In genomic region chr12:38141861-38142260, GRCh38 we compare ENCODE assay signal across 15 cellular contexts.
DNase-seq lines count a peak whose midpoint lies in the region; FAIRE-seq and TF ChIP-seq lines count a peak whose summit lies in the region.
"Had no signal": no experiment of that assay in that cellular context is flagged by ENCODE, and none has a peak within 500 bp of the region (broad histone marks: within the 10 kb centered on the region; RNA-seq: fewer than 3 reads in every experiment).

No MANE protein-coding gene starts in this region.

- H3K4me2 ChIP-seq in Karpas-422 (ENCODE audit: low read depth, low read length, poor library complexity, severe bottlenecking), result no peak overlapping the region
- H3K4me2 ChIP-seq: BLaER1 treated with 17β-estradiol and CSF1 and Interleukin-3, amounts not matched to agents 10 nM and 100 nM; GM23338 had no signal

- no peaks in the 10 kb centered on the region for H3K9me2 ChIP-seq in Karpas-422 (replicated peaks; ENCODE audit: insufficient read depth, low read length)

- no peaks in the 10 kb centered on the region for H4K20me1 ChIP-seq in Karpas-422 (ENCODE audit: insufficient read depth, low read depth, low read length)
- H4K20me1 ChIP-seq: BLaER1 treated with 17β-estradiol and CSF1 and Interleukin-3, amounts not matched to agents 10 nM and 100 nM had no signal

- no peak for TF ChIP-seq CTCF in bronchial epithelial cell (IDR thresholded peaks at IDR 0.05; ENCODE audit: insufficient read depth, low read length, severe bottlenecking)
- no peak for TF ChIP-seq CTCF in testis (IDR thresholded peaks at IDR 0.05)

- H2AFZ ChIP-seq in Karpas-422 (ENCODE audit: low read length), result 0 out of 2 replicates have a peak overlapping the region, but pooled peaks have one; percentile 14
- H2AFZ ChIP-seq: GM23338 had no signal

- H3K4me3 ChIP-seq in Karpas-422 (ENCODE audit: low read length), result no peak overlapping the region
- H3K4me3 ChIP-seq in bronchial epithelial cell (ENCODE audit: low read depth, low read length), result no peak overlapping the region
- no peak overlapping the region for H3K4me3 ChIP-seq in testis
- H3K4me3 ChIP-seq: BLaER1 treated with 17β-estradiol and CSF1 and Interleukin-3, amounts not matched to agents 10 nM and 100 nM; GM23338; HAP-1 had no signal

- H3K27me3 ChIP-seq in Karpas-422 (ENCODE audit: low read length) (no peaks in the 10 kb centered on the region), bronchial epithelial cell (ENCODE audit: control insufficient read depth, insufficient read depth, low read length) (no peaks in the 10 kb centered on the region), testis (no peaks in the 10 kb centered on the region)
- H3K27me3 ChIP-seq: BLaER1 treated with 17β-estradiol and CSF1 and Interleukin-3, amounts not matched to agents 10 nM and 100 nM had no signal

- FAIRE-seq in GM12891 (lab: Jason Lieb, UNC) (peak; percentile 62), bronchial epithelial cell (lab: Jason Lieb, UNC) (peak; percentile 100)
- FAIRE-seq: HepG2 had no signal

- no peak for DNase-seq in GM12891 (ENCODE audit: insufficient read length, low spot score)
- no peak for DNase-seq in Karpas-422
- DNase-seq in bronchial epithelial cell (ENCODE audit: low read depth), result no peak
- DNase-seq in ureter (ENCODE audit: low spot score), result peak; percentile 19
- DNase-seq in cerebellum (ENCODE audit: low spot score), result no peak
- DNase-seq in testis, result no peak
- no peak for DNase-seq in NK-92 (lab: John Stamatoyannopoulos, UW; ENCODE audit: unreplicated experiment)
- DNase-seq: ACHN; CD4-positive, CD25-positive, alpha-beta regulatory T cell; DMS53; GF-D8 had no signal

- H3K79me2 ChIP-seq in Karpas-422 (ENCODE audit: low read length), result no peaks in the 10 kb centered on the region

- H3K36me3 ChIP-seq in Karpas-422 (ENCODE audit: insufficient read depth, low read length), result no peaks in the 10 kb centered on the region
- no peaks in the 10 kb centered on the region for H3K36me3 ChIP-seq in bronchial epithelial cell (ENCODE audit: control insufficient read depth, insufficient read depth, low read length)
- no peaks in the 10 kb centered on the region for H3K36me3 ChIP-seq in testis (ENCODE audit: low read depth, missing control alignments)
- H3K36me3 ChIP-seq: BLaER1 treated with 17β-estradiol and CSF1 and Interleukin-3, amounts not matched to agents 10 nM and 100 nM; HAP-1 had no signal

- intact Hi-C loops in testis (cut with DNase I; ENCODE audit: low total_unique reads), result loop anchor here (10.0 kb wide), 1 partner anchor 173 kb away; the partner anchor contains the start of gene ALG10B

- no peak overlapping the region for H3K9ac ChIP-seq in Karpas-422 (ENCODE audit: low read length)
- H3K9ac ChIP-seq: BLaER1 treated with 17β-estradiol and CSF1 and Interleukin-3, amounts not matched to agents 10 nM and 100 nM had no signal

- no peaks in the 10 kb centered on the region for H3K9me3 ChIP-seq in Karpas-422 (ENCODE audit: low read length)
- H3K9me3 ChIP-seq in testis, result no peaks in the 10 kb centered on the region
- H3K9me3 ChIP-seq: HAP-1 had no signal

- H3K4me1 ChIP-seq in Karpas-422 (ENCODE audit: low read length), result no peaks in the 10 kb centered on the region
- peaks cover 4% of the 10 kb centered on the region for H3K4me1 ChIP-seq in testis
- H3K4me1 ChIP-seq: BLaER1 treated with 17β-estradiol and CSF1 and Interleukin-3, amounts not matched to agents 10 nM and 100 nM; HAP-1 had no signal

- H3K27ac ChIP-seq in Karpas-422 (ENCODE audit: low read length) (no peak overlapping the region), testis (no peak overlapping the region)
- H3K27ac ChIP-seq: BLaER1 treated with 17β-estradiol and CSF1 and Interleukin-3, amounts not matched to agents 10 nM and 100 nM had no signal

- WGBS in testis, 2 donors, result 80 to 85% methylated on average over 8 to 9 of the region's 9 CpGs

- no peak for TF ChIP-seq POLR2A in GM12891 (IDR thresholded peaks at IDR 0.05; ENCODE audit: low read depth, low read length)
- TF ChIP-seq POLR2A in testis (IDR thresholded peaks at IDR 0.05), result no peak

TF ChIP-seq in GM12891, 5 proteins besides CTCF, POLR2A, EP300 and RAD21:
- TF ChIP-seq PAX5 (IDR thresholded peaks at IDR 0.05; ENCODE audit: insufficient read depth, low read length, severe bottlenecking) (no peak), TAF1 (IDR thresholded peaks at IDR 0.05; ENCODE audit: low read depth, low read length) (no peak), SPI1 (IDR thresholded peaks at IDR 0.05; ENCODE audit: low read depth, low read length) (no peak), POLR2AphosphoS5 (IDR thresholded peaks at IDR 0.05; ENCODE audit: low read depth, low read length) (no peak), POU2F2 (IDR thresholded peaks at IDR 0.05; ENCODE audit: low read depth, low read length) (no peak)
TF ChIP-seq in GM12891: peak in this region for 0.
